ENCODE assay signal across 14 cellular contexts in the genomic region with DNA sequence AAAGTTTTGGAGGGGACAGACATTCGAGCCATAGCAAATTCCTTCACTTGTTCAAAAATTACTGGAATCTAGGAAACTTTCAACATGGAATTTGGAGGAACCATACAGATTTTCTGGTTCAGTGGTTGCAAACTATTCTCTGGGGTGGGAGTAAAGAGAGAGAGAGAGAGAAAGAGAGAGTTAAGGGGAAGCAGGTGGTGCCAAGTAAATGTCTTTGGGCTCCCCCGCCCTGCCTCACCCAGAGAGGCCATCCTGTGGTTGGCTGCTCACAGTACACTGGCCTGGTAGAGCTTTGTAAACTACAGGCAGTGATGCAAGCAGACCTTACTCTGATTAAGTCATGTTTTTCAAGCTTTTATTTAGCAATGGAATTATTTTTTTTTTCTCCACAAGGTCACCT.
DNase-seq lines count a peak whose midpoint lies in the region; ATAC-seq and TF ChIP-seq lines count a peak whose summit lies in the region.
"Had no signal": no experiment of that assay in that cellular context is flagged by ENCODE, and none has a peak within 500 bp of the region (broad histone marks: within the 10 kb centered on the region; RNA-seq: fewer than 3 reads in every experiment).

No MANE protein-coding gene starts in this region.

- no peak overlapping the region for H3K4me2 ChIP-seq in MM.1S (ENCODE audit: low read depth, low read length)

- H4K20me1 ChIP-seq in MM.1S (ENCODE audit: insufficient read depth, low read length), result no peaks in the 10 kb centered on the region

- H3K79me2 ChIP-seq in MM.1S (ENCODE audit: low read length), result no peaks in the 10 kb centered on the region

- TF ChIP-seq CTCF in MM.1S (IDR thresholded peaks at IDR 0.05; ENCODE audit: low read length), result no peak

- H3K36me3 ChIP-seq in adipocyte (ENCODE audit: control insufficient read depth, insufficient read depth, low read length, severe bottlenecking) (no peaks in the 10 kb centered on the region), MM.1S (replicated peaks; ENCODE audit: insufficient read depth, low read length) (no peaks in the 10 kb centered on the region)
- H3K36me3 ChIP-seq: adrenal gland had no signal

- ATAC-seq in sciatic nerve (peak; percentile 74), GM21515 (IDR thresholded peaks at IDR 0.05; ENCODE audit: unreplicated experiment) (no peak)
- ATAC-seq: natural killer cell treated with Interleukin-12 subunit alpha and Interleukin-12 subunit beta and Interleukin-15 and Interleukin-18, amount 100 ng/mL, for 72 hours; stimulated activated naive CD8-positive, alpha-beta T cell treated with anti-CD3 and anti-CD28 coated beads, Interleukin-15, Interleukin-2, amounts not matched to agents 100 U/mL and 50 U/mL, for 24 hours had no signal

- intact Hi-C loops in sciatic nerve (cut with DNase I), result no loop called here

- H3K4me3 ChIP-seq in adipocyte (ENCODE audit: low read length) (no peak overlapping the region), MM.1S (ENCODE audit: low read length) (no peak overlapping the region)
- H3K4me3 ChIP-seq: adrenal gland had no signal

- peak; percentile 29 for DNase-seq in HK-2 (ENCODE audit: unreplicated experiment)
- peak; percentile 89 for DNase-seq in adipocyte (ENCODE audit: low read depth)
- DNase-seq in fibroblast of peridontal ligament (ENCODE audit: extremely low read depth), result peak; percentile 72
- DNase-seq in sciatic nerve (ENCODE audit: low spot score), result no peak
- DNase-seq in medulla oblongata (ENCODE audit: extremely low spot score), result no peak
- DNase-seq in MM.1S, result no peak
- DNase-seq: adrenal gland; HFFc6; NCI-H446 treated with DMSO at 0.1 percent for 48 hours; SHP77; stimulated activated naive CD8-positive, alpha-beta T cell treated with anti-CD3 and anti-CD28 coated beads, Interleukin-15, Interleukin-2, amounts not matched to agents 100 U/mL and 50 U/mL, for 24 hours; trophoblast cell had no signal

- H3K27ac ChIP-seq in MM.1S (ENCODE audit: low read length), result no peak overlapping the region
- H3K27ac ChIP-seq: adrenal gland had no signal

- no peaks in the 10 kb centered on the region for H3K9me2 ChIP-seq in MM.1S (replicated peaks; ENCODE audit: insufficient read depth, low read length)

- no peak overlapping the region for H2AFZ ChIP-seq in MM.1S (ENCODE audit: low read length)

- H3K27me3 ChIP-seq in adipocyte (replicated peaks; ENCODE audit: control insufficient read depth, insufficient read depth, low read length) (no peaks in the 10 kb centered on the region), MM.1S (replicated peaks; ENCODE audit: insufficient read depth, low read length) (no peaks in the 10 kb centered on the region)
- H3K27me3 ChIP-seq: adrenal gland had no signal

- no peaks in the 10 kb centered on the region for H3K9me3 ChIP-seq in adipocyte (ENCODE audit: control insufficient read depth, low read length)
- no peaks in the 10 kb centered on the region for H3K9me3 ChIP-seq in MM.1S (replicated peaks; ENCODE audit: insufficient read depth, low read length)
- H3K9me3 ChIP-seq: adrenal gland had no signal

- H3F3A ChIP-seq in MM.1S (ENCODE audit: insufficient read depth, low read length), result no peaks in the 10 kb centered on the region

- H3K4me1 ChIP-seq in adipocyte (ENCODE audit: control insufficient read depth, insufficient read depth, low read length) (peaks cover 25% of the 10 kb centered on the region), MM.1S (ENCODE audit: low read length) (no peaks in the 10 kb centered on the region)
- H3K4me1 ChIP-seq: adrenal gland had no signal

- H3K9ac ChIP-seq in adipocyte (ENCODE audit: low read length), result no peak overlapping the region
- no peak overlapping the region for H3K9ac ChIP-seq in MM.1S (ENCODE audit: low read length)

Comparison
In these comparisons a context has a peak if more than half of its experiments do, and no peak if none do; other contexts are left out.
1. DNase-seq: peak in HK-2 (single experiment), adipocyte (single experiment) and fibroblast of peridontal ligament (single experiment); none in sciatic nerve (single experiment), medulla oblongata (single experiment) and MM.1S (single experiment).